Comparison of ENCODE assay signal across 22 cellular contexts in the genomic region with DNA sequence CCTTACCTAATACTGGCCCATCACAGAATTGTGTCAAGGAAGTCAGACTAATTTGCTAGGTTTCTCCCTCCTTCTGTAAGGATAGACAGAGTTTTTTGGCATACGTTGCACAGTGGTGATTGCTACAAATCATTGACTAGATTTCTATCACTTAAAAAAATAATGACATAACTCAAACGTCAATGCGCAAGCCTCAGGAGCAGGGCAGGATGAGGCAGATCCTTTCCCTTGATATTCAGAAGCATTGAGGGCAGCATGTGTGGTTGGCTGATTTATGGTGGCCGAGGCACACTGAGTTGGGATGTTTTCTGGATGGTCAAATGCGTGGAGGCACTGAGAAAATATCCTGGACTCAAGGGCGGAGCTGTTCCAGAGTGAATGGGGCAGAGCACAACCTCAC. TPM values are rescaled to one million over a fixed set of nuclear protein-coding genes. Genes with fewer than 3 reads are reported as not detected.
"Had no signal": no experiment of that assay in that cellular context is flagged by ENCODE, and none has a peak within 500 bp of the region (broad histone marks: within the 10 kb centered on the region; RNA-seq: fewer than 3 reads in every experiment).

No MANE protein-coding gene starts in this region.

- H3K9me3 ChIP-seq: body of pancreas, gastroesophageal sphincter, tibial artery had no signal

- H2AFZ ChIP-seq: hepatocyte had no signal

- H3K27me3 ChIP-seq: body of pancreas, gastroesophageal sphincter, hepatocyte, tibial artery had no signal

- H3K27ac ChIP-seq: body of pancreas, gastroesophageal sphincter, hepatocyte, skin epidermis, tibial artery had no signal

- H3K36me3 ChIP-seq: gastroesophageal sphincter, tibial artery had no signal

- H3K4me1 Mint-ChIP-seq: activated CD4-positive, alpha-beta T cell treated with anti-CD3 and anti-CD28 coated beads, Interleukin-2, amount 10 ng/mL, durations not matched to agents 7 days and 5 days; central memory CD8-positive, alpha-beta T cell had no signal

- H3K4me2 ChIP-seq: hepatocyte had no signal

- ATAC-seq: activated T-cell treated with anti-CD3 and anti-CD28 coated beads, Interleukin-2, amount 50 U/mL, for 72 hours; body of pancreas; gastroesophageal sphincter; left ventricle myocardium superior had no signal

- H3K9me3 Mint-ChIP-seq: activated CD4-positive, alpha-beta T cell treated with anti-CD3 and anti-CD28 coated beads, Interleukin-2, amount 10 ng/mL, durations not matched to agents 7 days and 5 days; activated T-cell treated with anti-CD3 and anti-CD28 coated beads, Interleukin-2, amount 50 U/mL, for 72 hours; central memory CD8-positive, alpha-beta T cell had no signal

- DNase-seq: activated CD4-positive, alpha-beta T cell treated with anti-CD3 and anti-CD28 coated beads, Interleukin-2, amount 10 ng/mL, durations not matched to agents 7 days and 5 days; activated CD8-positive, alpha-beta memory T cell treated with anti-CD3 and anti-CD28 coated beads, Interleukin-2, amount 50 U/mL, for 48 hours; activated gamma-delta T cell treated with Interleukin-2 at 50 U/mL for 16 hours; activated T-cell treated with anti-CD3 and anti-CD28 coated beads, Interleukin-2, amount 50 U/mL, for 72 hours; amniotic stem cell; body of pancreas; cortex of kidney; effector CD8-positive, alpha-beta T cell; islet precursor cell; left ventricle myocardium superior; mesendoderm; nucleus accumbens; stimulated activated CD4-positive, alpha-beta T cell treated with anti-CD3 and anti-CD28 coated beads, Interleukin-15, amount 100 ng/mL, for 24 hours; stimulated activated CD4-positive, alpha-beta T cell treated with anti-CD3 and anti-CD28 coated beads, Interleukin-4, amount 100 ng/mL, for 1 hour; stimulated activated naive CD4-positive, alpha-beta T cell; tibial artery had no signal

- H3K27ac Mint-ChIP-seq: activated CD4-positive, alpha-beta T cell treated with anti-CD3 and anti-CD28 coated beads, Interleukin-2, amount 10 ng/mL, durations not matched to agents 7 days and 5 days; activated naive CD8-positive, alpha-beta T cell; activated T-cell treated with anti-CD3 and anti-CD28 coated beads, Interleukin-2, amount 50 U/mL, for 72 hours; nephron had no signal

- H3K4me3 Mint-ChIP-seq: activated CD4-positive, alpha-beta T cell treated with anti-CD3 and anti-CD28 coated beads, Interleukin-2, amount 10 ng/mL, durations not matched to agents 7 days and 5 days; activated naive CD8-positive, alpha-beta T cell; activated T-cell treated with anti-CD3 and anti-CD28 coated beads, Interleukin-2, amount 50 U/mL, for 72 hours; central memory CD8-positive, alpha-beta T cell; nephron had no signal

- H3K4me3 ChIP-seq: body of pancreas, gastroesophageal sphincter, hepatocyte, skin epidermis, tibial artery had no signal

- H3K36me3 Mint-ChIP-seq: activated naive CD8-positive, alpha-beta T cell had no signal

RNA-seq across cellular contexts. Expression of a gene that starts 14.4 kb away (rescaled TPM):
- total RNA-seq: activated CD4-positive, alpha-beta T cell treated with anti-CD3 and anti-CD28 coated beads, Interleukin-2, amount 10 ng/mL, durations not matched to agents 7 days and 5 days; activated T-cell treated with anti-CD3 and anti-CD28 coated beads, Interleukin-2, amount 50 U/mL, for 72 hours had no signal
